ENCODE assay signal across 14 cellular contexts in genomic region chr2:74357627-74358026, GRCh38.
"Had no signal": no experiment of that assay in that cellular context is flagged by ENCODE, and none has a peak within 500 bp of the region (broad histone marks: within the 10 kb centered on the region; RNA-seq: fewer than 3 reads in every experiment).

No MANE protein-coding gene starts in this region.

- H3K4me3 ChIP-seq: hepatocyte, lung, smooth muscle cell had no signal

- H3K27me3 ChIP-seq: hepatocyte, neutrophil had no signal

- H3K27ac ChIP-seq: hepatocyte, neutrophil had no signal

- H3K9me3 ChIP-seq: neutrophil had no signal

- ATAC-seq: left cardiac atrium; naive thymus-derived CD8-positive, alpha-beta T cell; right cardiac atrium; stimulated activated memory B cell treated with anti-CD40 and anti-IgM and Interleukin-4, amounts not matched to agents 10 μg/mL and 1 μg/mL and 100 μg/mL, for 72 hours had no signal

- DNase-seq: activated gamma-delta T cell; activated naive CD8-positive, alpha-beta T cell treated with anti-CD3 and anti-CD28 coated beads, Interleukin-2, amount 10 ng/mL, durations not matched to agents 7 days and 5 days; anterior cingulate cortex; left cardiac atrium; naive thymus-derived CD8-positive, alpha-beta T cell; right cardiac atrium; substantia nigra; T-helper 2 cell; trophoblast cell had no signal
